Comparison of ENCODE assay signal across 8 cellular contexts in genomic region chr7:130486963-130487324, GRCh38. TPM values are rescaled to one million over a fixed set of nuclear protein-coding genes. Genes with fewer than 3 reads are reported as not detected.
DNase-seq lines count a peak whose midpoint lies in the region; ATAC-seq and TF ChIP-seq lines count a peak whose summit lies in the region.

No MANE protein-coding gene starts in this region.

- TF ChIP-seq CTCF in activated B cell treated with CpG ODN at 0.5 μM for 24 hours (IDR thresholded peaks at IDR 0.05), result no peak

- H3K36me3 Mint-ChIP-seq in activated B cell treated with CpG ODN at 0.5 μM for 24 hours (ENCODE audit: low read depth), result no peaks in the 10 kb centered on the region
- no peaks in the 10 kb centered on the region for H3K36me3 Mint-ChIP-seq in stimulated activated effector memory CD8-positive, alpha-beta T cell treated with anti-CD3 and anti-CD28 coated beads, Interleukin-12 subunit alpha, Interleukin-12 subunit beta, amount 100 ng/mL, for 72 hours

- ATAC-seq in activated B cell treated with CpG ODN at 0.5 μM for 24 hours (ENCODE audit: low read depth), result no peak
- ATAC-seq in stimulated activated effector memory CD8-positive, alpha-beta T cell treated with anti-CD3 and anti-CD28 coated beads, Interleukin-12 subunit alpha, Interleukin-12 subunit beta, amount 100 ng/mL, for 72 hours, result no peak
- ATAC-seq in HG02970 (IDR thresholded peaks at IDR 0.05; ENCODE audit: low FRiP score, unreplicated experiment), result no peak
- no peak for ATAC-seq in GM19023 (IDR thresholded peaks at IDR 0.05; ENCODE audit: unreplicated experiment)

- H3K4me3 ChIP-seq in iPS DF 6.9 (ENCODE audit: low read length), result peak overlapping the region; percentile 77; the same call in 1 of the 2 replicates

- intact Hi-C loops in activated B cell treated with CpG ODN at 0.5 μM for 24 hours (cut with micrococcal nuclease), result loop anchor here (1.0 kb wide), 3 partner anchors 46 to 415 kb away; partner anchors contain the start of gene CEP41

- peak overlapping the region; percentile 87 for H3K4me3 Mint-ChIP-seq in activated B cell treated with CpG ODN at 0.5 μM for 24 hours
- H3K4me3 Mint-ChIP-seq in stimulated activated effector memory CD8-positive, alpha-beta T cell treated with anti-CD3 and anti-CD28 coated beads, Interleukin-12 subunit alpha, Interleukin-12 subunit beta, amount 100 ng/mL, for 72 hours, result peak overlapping the region; percentile 75

- no peaks in the 10 kb centered on the region for H3K9me3 Mint-ChIP-seq in activated B cell treated with CpG ODN at 0.5 μM for 24 hours
- no peaks in the 10 kb centered on the region for H3K9me3 Mint-ChIP-seq in stimulated activated effector memory CD8-positive, alpha-beta T cell treated with anti-CD3 and anti-CD28 coated beads, Interleukin-12 subunit alpha, Interleukin-12 subunit beta, amount 100 ng/mL, for 72 hours

- DNase-seq in NCI-H146 (lab: John Stamatoyannopoulos, UW) (peak; percentile 79), NCI-H146 treated with DMSO at 0.1 percent for 48 hours (lab: John Stamatoyannopoulos, UW; ENCODE audit: unreplicated experiment) (no peak), activated B cell treated with CpG ODN at 0.5 μM for 24 hours (no peak), iPS DF 6.9 (ENCODE audit: low read depth, low spot score) (no peak), AML-193 (lab: John Stamatoyannopoulos, UW) (no peak)
- no peak for DNase-seq in stimulated activated effector memory CD8-positive, alpha-beta T cell treated with anti-CD3 and anti-CD28 coated beads, Interleukin-12 subunit alpha, Interleukin-12 subunit beta, amount 100 ng/mL, for 72 hours (ENCODE audit: low spot score in 2 of 2)

- H3K27ac Mint-ChIP-seq in activated B cell treated with CpG ODN at 0.5 μM for 24 hours, result no peak overlapping the region
- peak overlapping the region; percentile 46 for H3K27ac Mint-ChIP-seq in stimulated activated effector memory CD8-positive, alpha-beta T cell treated with anti-CD3 and anti-CD28 coated beads, Interleukin-12 subunit alpha, Interleukin-12 subunit beta, amount 100 ng/mL, for 72 hours

- peaks cover 1% of the 10 kb centered on the region; the same call in 1 of the 2 replicates for H3K4me1 ChIP-seq in iPS DF 6.9 (ENCODE audit: control insufficient read depth, insufficient read depth, low read length)

- H3K27ac ChIP-seq in iPS DF 6.9 (ENCODE audit: low read length), result no peak overlapping the region

- no peaks in the 10 kb centered on the region for H3K9me3 ChIP-seq in iPS DF 6.9 (ENCODE audit: control insufficient read depth, insufficient read depth, low read length)

- peaks cover 27% of the 10 kb centered on the region for H3K4me1 Mint-ChIP-seq in activated B cell treated with CpG ODN at 0.5 μM for 24 hours
- H3K4me1 Mint-ChIP-seq in stimulated activated effector memory CD8-positive, alpha-beta T cell treated with anti-CD3 and anti-CD28 coated beads, Interleukin-12 subunit alpha, Interleukin-12 subunit beta, amount 100 ng/mL, for 72 hours, result peaks cover 37% of the 10 kb centered on the region

- WGBS in iPS DF 6.9 (ENCODE audit: insufficient coverage, insufficient read length), result no CpG with 5 or more reads among the region's 4 CpGs

- no peaks in the 10 kb centered on the region for H3K36me3 ChIP-seq in iPS DF 6.9 (ENCODE audit: control insufficient read depth, insufficient read depth, low read length)

- CTCF ChIA-PET in activated B cell treated with CpG ODN at 0.5 μM for 24 hours (lab: Charles Lee), result interaction anchor here (0.8 to 1.8 kb wide), 4 partner anchors 9 to 415 kb away, joined by 3 to 7 read pairs (median 4); partner anchors contain the start of gene KLHDC10

- H3K27me3 ChIP-seq in iPS DF 6.9 (ENCODE audit: control insufficient read depth, insufficient read depth, low read length), result no peaks in the 10 kb centered on the region

- peaks cover 34% of the 10 kb centered on the region for H3K27me3 Mint-ChIP-seq in activated B cell treated with CpG ODN at 0.5 μM for 24 hours

- POLR2A ChIA-PET in activated B cell treated with CpG ODN at 0.5 μM for 24 hours (lab: Charles Lee), result no interaction called here

RNA-seq across cellular contexts. Expression of gene MEST, which starts 4.9 kb away (rescaled TPM):
- total RNA-seq in activated B cell treated with CpG ODN at 0.5 μM for 24 hours, result 7.4 and 8.1 TPM in 2 replicates

RNA-seq across cellular contexts. Expression of gene CEP41, which starts 46.1 kb away (rescaled TPM):
- 5.1 and 6.6 TPM in 2 replicates for total RNA-seq in activated B cell treated with CpG ODN at 0.5 μM for 24 hours
